In the genomic region with DNA sequence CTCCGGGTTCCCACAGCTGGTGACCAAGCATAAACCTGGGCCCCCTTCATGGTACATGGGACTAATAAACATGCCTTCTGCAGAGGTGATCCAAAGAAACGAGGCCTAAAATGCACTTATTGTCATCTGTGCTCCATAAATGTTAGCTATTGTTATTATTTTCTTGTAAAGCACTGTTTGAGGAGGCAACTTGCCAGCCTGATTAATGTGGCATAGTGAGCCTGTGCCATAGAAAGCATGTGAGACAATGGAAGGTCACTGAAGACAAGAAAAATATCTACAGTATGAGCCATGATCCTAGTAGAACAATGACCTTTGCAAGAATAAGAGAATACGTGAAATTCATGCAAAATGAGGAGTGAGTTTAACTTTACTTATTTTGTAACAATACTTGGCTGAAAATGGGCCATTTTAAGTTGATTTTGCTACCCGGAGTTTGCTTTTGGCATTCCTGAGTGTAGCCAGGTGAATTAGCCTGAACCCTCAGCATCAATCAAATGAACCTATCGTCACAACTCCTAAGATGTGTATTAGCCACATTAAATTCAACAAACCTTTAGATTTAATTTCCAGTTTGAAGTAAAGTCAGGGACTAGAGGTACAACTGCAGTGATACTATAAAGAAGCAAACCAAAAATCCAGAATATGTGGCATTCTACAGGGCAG, we compare ENCODE assay signal across 14 cellular contexts.
"Had no signal": no experiment of that assay in that cellular context is flagged by ENCODE, and none has a peak within 500 bp of the region (broad histone marks: within the 10 kb centered on the region; RNA-seq: fewer than 3 reads in every experiment).

No MANE protein-coding gene starts in this region.

- H3K27me3 ChIP-seq: right lobe of liver had no signal

- H3K9me2 ChIP-seq: SK-N-SH had no signal

- DNase-seq: activated CD4-positive, alpha-beta memory T cell treated with anti-CD3 and anti-CD28 coated beads, Interleukin-2, amount 10 ng/mL, durations not matched to agents 7 days and 5 days; activated CD4-positive, alpha-beta T cell treated with anti-CD3 and anti-CD28 coated beads for 36 hours; activated naive CD4-positive, alpha-beta T cell treated with anti-CD3 and anti-CD28 coated beads, Interleukin-2, amount 50 U/mL, for 16 hours; activated T-cell treated with anti-CD3 and anti-CD28 coated beads, Interleukin-2, amount 50 U/mL, for 24 hours; cerebellar nuclear complex; effector memory CD8-positive, alpha-beta T cell; nephron progenitor cell; occipital lobe; psoas muscle; right lobe of liver; SK-N-SH; stimulated activated naive CD8-positive, alpha-beta T cell treated with anti-CD3 and anti-CD28 coated beads, Interleukin-15, amount 100 ng/mL, for 72 hours; T-helper 1 cell had no signal

- H3K4me3 ChIP-seq: psoas muscle, right lobe of liver, smooth muscle cell had no signal

- H3K4me2 ChIP-seq: SK-N-SH, smooth muscle cell had no signal

- H3K4me1 ChIP-seq: psoas muscle, right lobe of liver had no signal

- H3K9ac ChIP-seq: SK-N-SH had no signal

- H3K9me3 ChIP-seq: psoas muscle, right lobe of liver, SK-N-SH had no signal

- ATAC-seq: activated CD4-positive, alpha-beta T cell treated with anti-CD3 and anti-CD28 coated beads for 36 hours; effector memory CD8-positive, alpha-beta T cell; psoas muscle; right lobe of liver; stimulated activated naive CD8-positive, alpha-beta T cell treated with anti-CD3 and anti-CD28 coated beads, Interleukin-15, amount 100 ng/mL, for 72 hours had no signal

- H3K27ac ChIP-seq: psoas muscle, right lobe of liver had no signal
